In the genomic region with DNA sequence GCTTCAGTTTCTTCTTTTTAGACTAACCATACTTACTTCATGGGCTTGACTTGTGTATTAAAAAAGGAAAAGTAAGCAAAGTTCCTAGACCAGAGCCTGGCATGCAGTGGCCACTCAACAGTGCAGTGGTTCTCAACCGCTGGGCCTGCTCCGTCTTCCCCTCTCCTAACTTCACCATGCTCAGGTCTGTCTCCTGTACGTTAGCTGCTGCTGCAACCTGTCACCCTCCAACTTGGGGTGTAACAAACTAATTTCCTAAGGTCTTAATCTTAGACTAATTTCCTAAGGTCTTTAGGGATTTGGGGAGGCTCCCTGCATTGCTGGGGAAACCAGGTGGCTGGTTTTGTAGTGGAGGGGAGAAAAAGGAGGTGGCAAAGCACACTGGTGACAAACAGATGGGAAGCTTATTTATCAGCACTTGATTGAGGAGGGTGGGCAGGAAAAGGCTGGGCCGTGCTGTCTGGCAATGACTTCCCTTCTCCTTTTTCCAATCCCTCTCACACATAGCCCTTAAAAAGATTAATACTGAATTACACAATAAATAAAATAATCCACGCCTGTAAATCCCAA, we compare ENCODE assay signal across 23 cellular contexts. TPM values are rescaled to one million over a fixed set of nuclear protein-coding genes. Genes with fewer than 3 reads are reported as not detected.
A peak's percentile ranks its signal among the peaks of the same experiment; 100 is the strongest.
DNase-seq lines count a peak whose midpoint lies in the region; ATAC-seq and TF ChIP-seq lines count a peak whose summit lies in the region.
"Had no signal": no experiment of that assay in that cellular context is flagged by ENCODE, and none has a peak within 500 bp of the region (broad histone marks: within the 10 kb centered on the region; RNA-seq: fewer than 3 reads in every experiment).

No MANE protein-coding gene starts in this region.

- H3K36me3 Mint-ChIP-seq in activated naive CD4-positive, alpha-beta T cell treated with anti-CD3 and anti-CD28 coated beads, Interleukin-2, amount 10 ng/mL, durations not matched to agents 7 days and 5 days = peaks cover 1% of the 10 kb centered on the region
- no peaks in the 10 kb centered on the region for H3K36me3 Mint-ChIP-seq in activated naive CD4-positive, alpha-beta T cell treated with anti-CD3 and anti-CD28 coated beads, Interleukin-2, amount 50 U/mL, for 72 hours
- peaks cover 4% of the 10 kb centered on the region for H3K36me3 Mint-ChIP-seq in activated T-helper 2 cell treated with anti-CD3 and anti-CD28 coated beads, Interferon-gamma antibody, Interleukin-2, Interleukin-4, amounts not matched to agents 10 μg/mL and 5 μg/mL and 100 μg/mL, durations not matched to agents 14 hours and 24 hours and 36 hours (ENCODE audit: low read depth)
- H3K36me3 Mint-ChIP-seq in naive thymus-derived CD4-positive, alpha-beta T cell = no peaks in the 10 kb centered on the region
- H3K36me3 Mint-ChIP-seq in mesothelial cell of epicardium = peaks cover 2% of the 10 kb centered on the region
- H3K36me3 Mint-ChIP-seq: activated naive CD4-positive, alpha-beta T cell treated with anti-CD3 and anti-CD28 coated beads, Interleukin-2, amount 50 U/mL, for 24 hours had no signal

- POLR2A ChIA-PET in naive thymus-derived CD4-positive, alpha-beta T cell (lab: Charles Lee) = interaction anchor here (0.6 to 17.2 kb wide), 4 partner anchors 8 to 88 kb away, joined by 4 to 795 read pairs (median 57); partner anchors contain the start of gene DHX8

- no peaks in the 10 kb centered on the region for H3K9me3 ChIP-seq in naive thymus-derived CD4-positive, alpha-beta T cell (ENCODE audit: control insufficient read depth in 2 of 3, low read length in 3 of 3)
- H3K9me3 ChIP-seq: tibial artery had no signal

- H3K27me3 Mint-ChIP-seq in activated naive CD4-positive, alpha-beta T cell treated with anti-CD3 and anti-CD28 coated beads, Interleukin-2, amount 10 ng/mL, durations not matched to agents 7 days and 5 days = no peaks in the 10 kb centered on the region
- no peaks in the 10 kb centered on the region for H3K27me3 Mint-ChIP-seq in activated T-helper 2 cell treated with anti-CD3 and anti-CD28 coated beads, Interferon-gamma antibody, Interleukin-2, Interleukin-4, amounts not matched to agents 10 μg/mL and 5 μg/mL and 100 μg/mL, durations not matched to agents 14 hours and 24 hours and 36 hours (ENCODE audit: low read depth)
- H3K27me3 Mint-ChIP-seq in naive thymus-derived CD4-positive, alpha-beta T cell = no peaks in the 10 kb centered on the region
- H3K27me3 Mint-ChIP-seq in mesothelial cell of epicardium (ENCODE audit: low read depth) = no peaks in the 10 kb centered on the region
- H3K27me3 Mint-ChIP-seq: activated naive CD4-positive, alpha-beta T cell treated with anti-CD3 and anti-CD28 coated beads, Interleukin-2, amount 50 U/mL, for 24 hours; stimulated activated naive CD8-positive, alpha-beta T cell treated with anti-CD3 and anti-CD28 coated beads, Interleukin-15, Interleukin-2, amounts not matched to agents 100 ng/mL and 50 ng/mL, for 24 hours had no signal

- no peak for TF ChIP-seq CTCF in mesothelial cell of epicardium (IDR thresholded peaks at IDR 0.05; ENCODE audit: unreplicated experiment)

- peaks cover 5 to 20% of the 10 kb centered on the region in 2 donors for H3K4me1 ChIP-seq in naive thymus-derived CD4-positive, alpha-beta T cell (ENCODE audit: control insufficient read depth in 2 of 2, insufficient read depth in 2 of 2, low read length in 2 of 2)

- H3K4me3 Mint-ChIP-seq in activated naive CD4-positive, alpha-beta T cell treated with anti-CD3 and anti-CD28 coated beads, Interleukin-2, amount 10 ng/mL, durations not matched to agents 7 days and 5 days = no peak overlapping the region
- H3K4me3 Mint-ChIP-seq in activated T-helper 2 cell treated with anti-CD3 and anti-CD28 coated beads, Interferon-gamma antibody, Interleukin-2, Interleukin-4, amounts not matched to agents 10 μg/mL and 5 μg/mL and 100 μg/mL, durations not matched to agents 14 hours and 24 hours and 36 hours (ENCODE audit: low read depth) = no peak overlapping the region
- peak overlapping the region in 2 of 10 donors; percentile 25 to 34 for H3K4me3 Mint-ChIP-seq in naive thymus-derived CD4-positive, alpha-beta T cell
- no peak overlapping the region for H3K4me3 Mint-ChIP-seq in mesothelial cell of epicardium
- H3K4me3 Mint-ChIP-seq: activated CD8-positive, alpha-beta T cell treated with anti-CD3 and anti-CD28 coated beads, Interleukin-2, amount 10 ng/mL, durations not matched to agents 7 days and 5 days; activated naive CD4-positive, alpha-beta T cell treated with anti-CD3 and anti-CD28 coated beads, Interleukin-2, amount 50 U/mL, for 24 hours; stimulated activated naive CD8-positive, alpha-beta T cell treated with anti-CD3 and anti-CD28 coated beads, Interleukin-15, Interleukin-2, amounts not matched to agents 100 ng/mL and 50 ng/mL, for 24 hours had no signal

- no peak overlapping the region for H3K4me3 ChIP-seq in naive thymus-derived CD4-positive, alpha-beta T cell (ENCODE audit: low read length)
- H3K4me3 ChIP-seq: hepatocyte, smooth muscle cell, tibial artery had no signal

- no peak for ATAC-seq in activated naive CD4-positive, alpha-beta T cell treated with anti-CD3 and anti-CD28 coated beads, Interleukin-2, amount 50 U/mL, for 72 hours
- no peak for ATAC-seq in naive thymus-derived CD4-positive, alpha-beta T cell
- ATAC-seq in HG02678 (IDR thresholded peaks at IDR 0.05; ENCODE audit: unreplicated experiment) (no peak), GM18868 (IDR thresholded peaks at IDR 0.05; ENCODE audit: unreplicated experiment) (no peak)
- ATAC-seq: activated CD8-positive, alpha-beta T cell treated with anti-CD3 and anti-CD28 coated beads, Interleukin-2, amount 10 ng/mL, durations not matched to agents 7 days and 5 days had no signal

- CTCF ChIA-PET in activated naive CD4-positive, alpha-beta T cell treated with anti-CD3 and anti-CD28 coated beads, Interleukin-2, amount 10 ng/mL, durations not matched to agents 7 days and 5 days (lab: Charles Lee) = interaction anchor here (1.2 to 9.7 kb wide), 3 partner anchors 28 to 87 kb away, joined by 3 to 134 read pairs (median 6); partner anchors contain the start of gene DHX8
- CTCF ChIA-PET in naive thymus-derived CD4-positive, alpha-beta T cell (lab: Charles Lee) = interaction anchor here (0.7 to 8.8 kb wide), 3 partner anchors 22 to 376 kb away, joined by 3 to 85 read pairs (median 4); partner anchors contain the start of gene DHX8

- DNase-seq in activated naive CD4-positive, alpha-beta T cell treated with anti-CD3 and anti-CD28 coated beads, Interleukin-2, amount 10 ng/mL, durations not matched to agents 7 days and 5 days = no peak
- DNase-seq in activated naive CD4-positive, alpha-beta T cell treated with anti-CD3 and anti-CD28 coated beads, Interleukin-2, amount 50 U/mL, for 72 hours (ENCODE audit: low spot score in 2 of 2) = no peak
- DNase-seq in NCI-H69 (lab: John Stamatoyannopoulos, UW) (peak; percentile 35), mesothelial cell of epicardium (ENCODE audit: low spot score in 2 of 2, unreplicated experiment in 2 of 2) (no peak)
- no peak for DNase-seq in activated T-helper 2 cell treated with anti-CD3 and anti-CD28 coated beads, Interferon-gamma antibody, Interleukin-2, Interleukin-4, amounts not matched to agents 10 μg/mL and 5 μg/mL and 100 μg/mL, durations not matched to agents 14 hours and 24 hours and 36 hours (ENCODE audit: low spot score)
- DNase-seq in naive thymus-derived CD4-positive, alpha-beta T cell = no peak
- DNase-seq: activated CD8-positive, alpha-beta T cell treated with anti-CD3 and anti-CD28 coated beads, Interleukin-2, amount 10 ng/mL, durations not matched to agents 7 days and 5 days; activated T-cell treated with anti-CD3 and anti-CD28 coated beads, Interleukin-2, amount 50 U/mL, for 1 hour; foreskin fibroblast; NCI-H1092; NCI-H2029 treated with DMSO at 0.1 percent for 48 hours; NCI-H446 treated with DMSO at 0.1 percent for 48 hours; nucleus accumbens; RPMI8226; stimulated activated CD4-positive, alpha-beta T cell treated with anti-CD3 and anti-CD28 coated beads, Interleukin-4, amount 100 ng/mL, for 1 hour; tibial artery had no signal

- H3K36me3 ChIP-seq in naive thymus-derived CD4-positive, alpha-beta T cell (ENCODE audit: control insufficient read depth in 2 of 3, insufficient read depth in 3 of 3, low read length in 3 of 3) = no peaks in the 10 kb centered on the region
- H3K36me3 ChIP-seq: tibial artery had no signal

- H3K27ac ChIP-seq in naive thymus-derived CD4-positive, alpha-beta T cell (ENCODE audit: low read depth, low read length) = no peak overlapping the region
- H3K27ac ChIP-seq: hepatocyte, tibial artery, VCaP had no signal

- H3K4me1 Mint-ChIP-seq in activated naive CD4-positive, alpha-beta T cell treated with anti-CD3 and anti-CD28 coated beads, Interleukin-2, amount 10 ng/mL, durations not matched to agents 7 days and 5 days = peaks cover 70% of the 10 kb centered on the region
- H3K4me1 Mint-ChIP-seq in activated T-helper 2 cell treated with anti-CD3 and anti-CD28 coated beads, Interferon-gamma antibody, Interleukin-2, Interleukin-4, amounts not matched to agents 10 μg/mL and 5 μg/mL and 100 μg/mL, durations not matched to agents 14 hours and 24 hours and 36 hours (ENCODE audit: low read depth) = peaks cover 30% of the 10 kb centered on the region
- H3K4me1 Mint-ChIP-seq in naive thymus-derived CD4-positive, alpha-beta T cell = peaks cover 10 to 56% (median 52%) of the 10 kb centered on the region in 7 donors
- H3K4me1 Mint-ChIP-seq in mesothelial cell of epicardium = peaks cover 32% of the 10 kb centered on the region

- peak overlapping the region; percentile 53 for H3K27ac Mint-ChIP-seq in activated naive CD4-positive, alpha-beta T cell treated with anti-CD3 and anti-CD28 coated beads, Interleukin-2, amount 10 ng/mL, durations not matched to agents 7 days and 5 days
- no peak overlapping the region for H3K27ac Mint-ChIP-seq in activated naive CD4-positive, alpha-beta T cell treated with anti-CD3 and anti-CD28 coated beads, Interleukin-2, amount 50 U/mL, for 72 hours
- H3K27ac Mint-ChIP-seq in activated T-helper 2 cell treated with anti-CD3 and anti-CD28 coated beads, Interferon-gamma antibody, Interleukin-2, Interleukin-4, amounts not matched to agents 10 μg/mL and 5 μg/mL and 100 μg/mL, durations not matched to agents 14 hours and 24 hours and 36 hours = peak overlapping the region; percentile 9
- peak overlapping the region in 6 of 9 donors; percentile 7 to 85 (median 34) for H3K27ac Mint-ChIP-seq in naive thymus-derived CD4-positive, alpha-beta T cell
- H3K27ac Mint-ChIP-seq in mesothelial cell of epicardium = no peak overlapping the region
- H3K27ac Mint-ChIP-seq: activated naive CD4-positive, alpha-beta T cell treated with anti-CD3 and anti-CD28 coated beads, Interleukin-2, amount 50 U/mL, for 24 hours; stimulated activated naive CD8-positive, alpha-beta T cell treated with anti-CD3 and anti-CD28 coated beads, Interleukin-15, Interleukin-2, amounts not matched to agents 100 ng/mL and 50 ng/mL, for 24 hours had no signal

- intact Hi-C loops in activated T-helper 2 cell treated with anti-CD3 and anti-CD28 coated beads, Interferon-gamma antibody, Interleukin-2, Interleukin-4, amounts not matched to agents 10 μg/mL and 5 μg/mL and 100 μg/mL, durations not matched to agents 14 hours and 24 hours and 36 hours (cut with micrococcal nuclease) = loop anchor here (10.0 kb wide), 2 partner anchors 62 to 148 kb away; partner anchors contain the start of gene ETV4
- intact Hi-C loops in naive thymus-derived CD4-positive, alpha-beta T cell (cut with micrococcal nuclease) = no loop called here

- H3K9me3 Mint-ChIP-seq in activated naive CD4-positive, alpha-beta T cell treated with anti-CD3 and anti-CD28 coated beads, Interleukin-2, amount 10 ng/mL, durations not matched to agents 7 days and 5 days = no peaks in the 10 kb centered on the region
- no peaks in the 10 kb centered on the region for H3K9me3 Mint-ChIP-seq in activated naive CD4-positive, alpha-beta T cell treated with anti-CD3 and anti-CD28 coated beads, Interleukin-2, amount 50 U/mL, for 72 hours
- H3K9me3 Mint-ChIP-seq in activated T-helper 2 cell treated with anti-CD3 and anti-CD28 coated beads, Interferon-gamma antibody, Interleukin-2, Interleukin-4, amounts not matched to agents 10 μg/mL and 5 μg/mL and 100 μg/mL, durations not matched to agents 14 hours and 24 hours and 36 hours = no peaks in the 10 kb centered on the region
- no peaks in the 10 kb centered on the region for H3K9me3 Mint-ChIP-seq in naive thymus-derived CD4-positive, alpha-beta T cell
- no peaks in the 10 kb centered on the region for H3K9me3 Mint-ChIP-seq in mesothelial cell of epicardium
- H3K9me3 Mint-ChIP-seq: activated naive CD4-positive, alpha-beta T cell treated with anti-CD3 and anti-CD28 coated beads, Interleukin-2, amount 50 U/mL, for 24 hours; stimulated activated naive CD8-positive, alpha-beta T cell treated with anti-CD3 and anti-CD28 coated beads, Interleukin-15, Interleukin-2, amounts not matched to agents 100 ng/mL and 50 ng/mL, for 24 hours had no signal

- H3K27me3 ChIP-seq in naive thymus-derived CD4-positive, alpha-beta T cell (ENCODE audit: control insufficient read depth in 2 of 2, insufficient read depth in 2 of 2, low read length in 2 of 2) = no peaks in the 10 kb centered on the region
- H3K27me3 ChIP-seq: hepatocyte, tibial artery had no signal

RNA-seq across cellular contexts. Expression of gene ARL4D, which starts 2.2 kb away (rescaled TPM):
- total RNA-seq in activated naive CD4-positive, alpha-beta T cell treated with anti-CD3 and anti-CD28 coated beads, Interleukin-2, amount 50 U/mL, for 72 hours = 1 to 10 TPM; 2.1 to 3.6 TPM
- total RNA-seq in activated T-helper 2 cell treated with anti-CD3 and anti-CD28 coated beads, Interferon-gamma antibody, Interleukin-2, Interleukin-4, amounts not matched to agents 10 μg/mL and 5 μg/mL and 100 μg/mL, durations not matched to agents 14 hours and 24 hours and 36 hours = 4.0 and 4.9 TPM in 2 replicates
- total RNA-seq in naive thymus-derived CD4-positive, alpha-beta T cell = 1 to 10 TPM; 1.7 to 4.8 (median 2.2) TPM
- polyA plus RNA-seq in naive thymus-derived CD4-positive, alpha-beta T cell = 1 to 10 TPM; 1.3 to 1.4 TPM
- total RNA-seq in mesothelial cell of epicardium = 7.9 to 8.6 TPM (median 8.1 TPM) in 3 replicates

Comparison
In these comparisons a context has a peak if more than half of its experiments do, and no peak if none do; other contexts are left out.
1. H3K27ac Mint-ChIP-seq: peak in activated naive CD4-positive, alpha-beta T cell treated with anti-CD3 and anti-CD28 coated beads, Interleukin-2, amount 10 ng/mL, durations not matched to agents 7 days and 5 days (single experiment), activated T-helper 2 cell treated with anti-CD3 and anti-CD28 coated beads, Interferon-gamma antibody, Interleukin-2, Interleukin-4, amounts not matched to agents 10 μg/mL and 5 μg/mL and 100 μg/mL, durations not matched to agents 14 hours and 24 hours and 36 hours (single experiment) and naive thymus-derived CD4-positive, alpha-beta T cell (6 of 9); none in activated naive CD4-positive, alpha-beta T cell treated with anti-CD3 and anti-CD28 coated beads, Interleukin-2, amount 50 U/mL, for 72 hours (0 of 2) and mesothelial cell of epicardium (single experiment).